ENCODE assay signal across 2 cellular contexts in the genomic region with DNA sequence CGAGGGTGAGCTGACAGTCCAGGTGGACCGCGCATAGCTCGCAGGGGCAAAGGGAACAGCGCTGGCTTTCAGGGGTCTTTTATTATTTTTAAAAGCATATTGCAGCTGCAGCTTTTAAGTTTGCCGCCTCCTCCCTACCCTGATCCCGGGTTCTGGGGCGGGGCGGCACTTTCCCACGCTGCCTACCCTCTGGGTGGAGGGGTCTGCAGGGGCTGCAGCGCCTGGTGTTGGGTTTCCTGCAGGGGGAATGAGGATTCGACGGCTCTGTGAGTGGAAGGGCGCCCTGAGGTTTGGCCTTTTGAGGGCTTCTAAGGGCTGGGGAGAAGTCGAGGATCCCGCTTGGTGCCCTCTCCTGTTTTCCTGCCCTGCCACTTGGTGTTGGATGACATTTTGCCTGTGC.
TF ChIP-seq lines count a peak whose summit lies in the region.

No MANE protein-coding gene starts in this region.

TF ChIP-seq in SK-N-SH, 30 proteins besides CTCF, POLR2A, EP300 and RAD21 (continued from another document):
- TF ChIP-seq, protein P1, sequence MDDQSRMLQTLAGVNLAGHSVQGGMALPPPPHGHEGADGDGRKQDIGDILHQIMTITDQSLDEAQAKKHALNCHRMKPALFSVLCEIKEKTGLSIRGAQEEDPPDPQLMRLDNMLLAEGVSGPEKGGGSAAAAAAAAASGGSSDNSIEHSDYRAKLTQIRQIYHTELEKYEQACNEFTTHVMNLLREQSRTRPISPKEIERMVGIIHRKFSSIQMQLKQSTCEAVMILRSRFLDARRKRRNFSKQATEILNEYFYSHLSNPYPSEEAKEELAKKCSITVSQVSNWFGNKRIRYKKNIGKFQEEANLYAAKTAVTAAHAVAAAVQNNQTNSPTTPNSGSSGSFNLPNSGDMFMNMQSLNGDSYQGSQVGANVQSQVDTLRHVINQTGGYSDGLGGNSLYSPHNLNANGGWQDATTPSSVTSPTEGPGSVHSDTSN (IDR thresholded peaks at IDR 0.05): no peak
- TF ChIP-seq TAF1 (IDR thresholded peaks at IDR 0.05; ENCODE audit: borderline replicate concordance, low read depth, low read length): no peak
- TF ChIP-seq FOXM1 (IDR thresholded peaks at IDR 0.05; ENCODE audit: low read depth): no peak
- TF ChIP-seq TCF12 (IDR thresholded peaks at IDR 0.05): no peak
- TF ChIP-seq, protein P2, sequence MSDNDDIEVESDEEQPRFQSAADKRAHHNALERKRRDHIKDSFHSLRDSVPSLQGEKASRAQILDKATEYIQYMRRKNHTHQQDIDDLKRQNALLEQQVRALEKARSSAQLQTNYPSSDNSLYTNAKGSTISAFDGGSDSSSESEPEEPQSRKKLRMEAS (IDR thresholded peaks at IDR 0.05; ENCODE audit: low read depth): no peak
- no peak for TF ChIP-seq RCOR1 (IDR thresholded peaks at IDR 0.05; ENCODE audit: low read length)
- TF ChIP-seq YY1 (IDR thresholded peaks at IDR 0.05; ENCODE audit: low read depth): no peak
- TF ChIP-seq, protein P3, sequence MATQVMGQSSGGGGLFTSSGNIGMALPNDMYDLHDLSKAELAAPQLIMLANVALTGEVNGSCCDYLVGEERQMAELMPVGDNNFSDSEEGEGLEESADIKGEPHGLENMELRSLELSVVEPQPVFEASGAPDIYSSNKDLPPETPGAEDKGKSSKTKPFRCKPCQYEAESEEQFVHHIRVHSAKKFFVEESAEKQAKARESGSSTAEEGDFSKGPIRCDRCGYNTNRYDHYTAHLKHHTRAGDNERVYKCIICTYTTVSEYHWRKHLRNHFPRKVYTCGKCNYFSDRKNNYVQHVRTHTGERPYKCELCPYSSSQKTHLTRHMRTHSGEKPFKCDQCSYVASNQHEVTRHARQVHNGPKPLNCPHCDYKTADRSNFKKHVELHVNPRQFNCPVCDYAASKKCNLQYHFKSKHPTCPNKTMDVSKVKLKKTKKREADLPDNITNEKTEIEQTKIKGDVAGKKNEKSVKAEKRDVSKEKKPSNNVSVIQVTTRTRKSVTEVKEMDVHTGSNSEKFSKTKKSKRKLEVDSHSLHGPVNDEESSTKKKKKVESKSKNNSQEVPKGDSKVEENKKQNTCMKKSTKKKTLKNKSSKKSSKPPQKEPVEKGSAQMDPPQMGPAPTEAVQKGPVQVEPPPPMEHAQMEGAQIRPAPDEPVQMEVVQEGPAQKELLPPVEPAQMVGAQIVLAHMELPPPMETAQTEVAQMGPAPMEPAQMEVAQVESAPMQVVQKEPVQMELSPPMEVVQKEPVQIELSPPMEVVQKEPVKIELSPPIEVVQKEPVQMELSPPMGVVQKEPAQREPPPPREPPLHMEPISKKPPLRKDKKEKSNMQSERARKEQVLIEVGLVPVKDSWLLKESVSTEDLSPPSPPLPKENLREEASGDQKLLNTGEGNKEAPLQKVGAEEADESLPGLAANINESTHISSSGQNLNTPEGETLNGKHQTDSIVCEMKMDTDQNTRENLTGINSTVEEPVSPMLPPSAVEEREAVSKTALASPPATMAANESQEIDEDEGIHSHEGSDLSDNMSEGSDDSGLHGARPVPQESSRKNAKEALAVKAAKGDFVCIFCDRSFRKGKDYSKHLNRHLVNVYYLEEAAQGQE (IDR thresholded peaks at IDR 0.05; ENCODE audit: low read depth, low read length): no peak
- no peak for TF ChIP-seq MEF2A (IDR thresholded peaks at IDR 0.05; ENCODE audit: borderline replicate concordance, low read depth)
- TF ChIP-seq, protein P4, sequence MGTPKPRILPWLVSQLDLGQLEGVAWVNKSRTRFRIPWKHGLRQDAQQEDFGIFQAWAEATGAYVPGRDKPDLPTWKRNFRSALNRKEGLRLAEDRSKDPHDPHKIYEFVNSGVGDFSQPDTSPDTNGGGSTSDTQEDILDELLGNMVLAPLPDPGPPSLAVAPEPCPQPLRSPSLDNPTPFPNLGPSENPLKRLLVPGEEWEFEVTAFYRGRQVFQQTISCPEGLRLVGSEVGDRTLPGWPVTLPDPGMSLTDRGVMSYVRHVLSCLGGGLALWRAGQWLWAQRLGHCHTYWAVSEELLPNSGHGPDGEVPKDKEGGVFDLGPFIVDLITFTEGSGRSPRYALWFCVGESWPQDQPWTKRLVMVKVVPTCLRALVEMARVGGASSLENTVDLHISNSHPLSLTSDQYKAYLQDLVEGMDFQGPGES (IDR thresholded peaks at IDR 0.05; ENCODE audit: low read depth, low read length): no peak

TF ChIP-seq in SK-N-SH treated with all-trans-retinoic acid at 6 μM for 48 hours, 23 proteins besides CTCF, POLR2A, EP300 and RAD21 (continued from another document):
- TF ChIP-seq, protein P5, sequence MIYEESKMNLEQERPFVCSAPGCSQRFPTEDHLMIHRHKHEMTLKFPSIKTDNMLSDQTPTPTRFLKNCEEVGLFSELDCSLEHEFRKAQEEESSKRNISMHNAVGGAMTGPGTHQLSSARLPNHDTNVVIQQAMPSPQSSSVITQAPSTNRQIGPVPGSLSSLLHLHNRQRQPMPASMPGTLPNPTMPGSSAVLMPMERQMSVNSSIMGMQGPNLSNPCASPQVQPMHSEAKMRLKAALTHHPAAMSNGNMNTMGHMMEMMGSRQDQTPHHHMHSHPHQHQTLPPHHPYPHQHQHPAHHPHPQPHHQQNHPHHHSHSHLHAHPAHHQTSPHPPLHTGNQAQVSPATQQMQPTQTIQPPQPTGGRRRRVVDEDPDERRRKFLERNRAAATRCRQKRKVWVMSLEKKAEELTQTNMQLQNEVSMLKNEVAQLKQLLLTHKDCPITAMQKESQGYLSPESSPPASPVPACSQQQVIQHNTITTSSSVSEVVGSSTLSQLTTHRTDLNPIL (CRISPR knock-in tag; IDR thresholded peaks at IDR 0.05; ENCODE audit: low read depth): no peak
- TF ChIP-seq ZFP3 (CRISPR knock-in tag; IDR thresholded peaks at IDR 0.05): no peak
- TF ChIP-seq ARNTL (CRISPR knock-in tag; IDR thresholded peaks at IDR 0.05; ENCODE audit: borderline replicate concordance, low read depth): no peak
- TF ChIP-seq TOX (CRISPR knock-in tag; IDR thresholded peaks at IDR 0.05; ENCODE audit: borderline replicate concordance): no peak
- TF ChIP-seq RARB (CRISPR knock-in tag; IDR thresholded peaks at IDR 0.05): no peak
- TF ChIP-seq ZNF70 (CRISPR knock-in tag; IDR thresholded peaks at IDR 0.05): no peak
- TF ChIP-seq ZNF565 (CRISPR knock-in tag; conservative IDR thresholded peaks at IDR 0.05; ENCODE audit: low read depth): no peak
- no peak for TF ChIP-seq SNAI2 (CRISPR knock-in tag; IDR thresholded peaks at IDR 0.05)
- TF ChIP-seq ESRRG (CRISPR knock-in tag; IDR thresholded peaks at IDR 0.05): no peak
- TF ChIP-seq ISL1 (CRISPR knock-in tag; IDR thresholded peaks at IDR 0.05): no peak
- no peak for TF ChIP-seq OSR1 (CRISPR knock-in tag; IDR thresholded peaks at IDR 0.05)
- TF ChIP-seq, protein P6, sequence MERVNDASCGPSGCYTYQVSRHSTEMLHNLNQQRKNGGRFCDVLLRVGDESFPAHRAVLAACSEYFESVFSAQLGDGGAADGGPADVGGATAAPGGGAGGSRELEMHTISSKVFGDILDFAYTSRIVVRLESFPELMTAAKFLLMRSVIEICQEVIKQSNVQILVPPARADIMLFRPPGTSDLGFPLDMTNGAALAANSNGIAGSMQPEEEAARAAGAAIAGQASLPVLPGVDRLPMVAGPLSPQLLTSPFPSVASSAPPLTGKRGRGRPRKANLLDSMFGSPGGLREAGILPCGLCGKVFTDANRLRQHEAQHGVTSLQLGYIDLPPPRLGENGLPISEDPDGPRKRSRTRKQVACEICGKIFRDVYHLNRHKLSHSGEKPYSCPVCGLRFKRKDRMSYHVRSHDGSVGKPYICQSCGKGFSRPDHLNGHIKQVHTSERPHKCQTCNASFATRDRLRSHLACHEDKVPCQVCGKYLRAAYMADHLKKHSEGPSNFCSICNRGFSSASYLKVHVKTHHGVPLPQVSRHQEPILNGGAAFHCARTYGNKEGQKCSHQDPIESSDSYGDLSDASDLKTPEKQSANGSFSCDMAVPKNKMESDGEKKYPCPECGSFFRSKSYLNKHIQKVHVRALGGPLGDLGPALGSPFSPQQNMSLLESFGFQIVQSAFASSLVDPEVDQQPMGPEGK (CRISPR knock-in tag; IDR thresholded peaks at IDR 0.05; ENCODE audit: borderline replicate concordance): no peak
- TF ChIP-seq ZNF8 (CRISPR knock-in tag; IDR thresholded peaks at IDR 0.05): no peak
- TF ChIP-seq ZFP30 (CRISPR knock-in tag; IDR thresholded peaks at IDR 0.05): no peak
- TF ChIP-seq BACH2 (CRISPR knock-in tag; IDR thresholded peaks at IDR 0.05; ENCODE audit: borderline replicate concordance): no peak
- no peak for TF ChIP-seq GLIS3 (CRISPR knock-in tag; IDR thresholded peaks at IDR 0.05)
TF ChIP-seq in SK-N-SH treated with all-trans-retinoic acid at 6 μM for 48 hours: peak in this region for 0.
